ENCODE assay signal across 16 cellular contexts in genomic region chr4:54368861-54369260, GRCh38.
"Had no signal": no experiment of that assay in that cellular context is flagged by ENCODE, and none has a peak within 500 bp of the region (broad histone marks: within the 10 kb centered on the region; RNA-seq: fewer than 3 reads in every experiment).

No MANE protein-coding gene starts in this region.

- H3K4me1 ChIP-seq: breast epithelium, pancreas, vagina had no signal

- DNase-seq: activated CD4-positive, alpha-beta T cell treated with anti-CD3 and anti-CD28 coated beads, Interleukin-2, amount 50 U/mL, for 1 hour; activated CD8-positive, alpha-beta memory T cell treated with anti-CD3 and anti-CD28 coated beads for 24 hours; aorta; hypothalamus; mucosa of descending colon; naive thymus-derived CD4-positive, alpha-beta T cell; pancreas; stimulated activated CD4-positive, alpha-beta T cell treated with anti-CD3 and anti-CD28 coated beads, Interleukin-4, amount 100 ng/mL, for 24 hours; stimulated activated naive CD4-positive, alpha-beta T cell; substantia nigra; transverse colon had no signal

- H3K4me3 ChIP-seq: breast epithelium, lung, mucosa of descending colon, pancreas, transverse colon, vagina had no signal

- ATAC-seq: activated CD4-positive, CD25-positive, alpha-beta regulatory T cell treated with anti-CD3 and anti-CD28 coated beads, Interleukin-2, amount 50 U/mL, for 24 hours; mucosa of descending colon; naive thymus-derived CD4-positive, alpha-beta T cell; pancreas had no signal

- H3K36me3 Mint-ChIP-seq: naive thymus-derived CD4-positive, alpha-beta T cell had no signal

- H3K9me3 Mint-ChIP-seq: activated T-helper 1 cell treated with anti-CD3 and anti-CD28 coated beads, Interleukin-12 subunit alpha, Interleukin-12 subunit beta, Interleukin-2, Interleukin-4 antibody, amounts not matched to agents 30 ng/mL and 10 ng/mL and 1 ng/mL, durations not matched to agents 14 hours and 24 hours and 36 hours had no signal

- H3K27ac Mint-ChIP-seq: activated T-helper 1 cell treated with anti-CD3 and anti-CD28 coated beads, Interleukin-12 subunit alpha, Interleukin-12 subunit beta, Interleukin-2, Interleukin-4 antibody, amounts not matched to agents 30 ng/mL and 10 ng/mL and 1 ng/mL, durations not matched to agents 14 hours and 24 hours and 36 hours; naive thymus-derived CD4-positive, alpha-beta T cell had no signal

- H3K4me3 Mint-ChIP-seq: activated T-helper 1 cell treated with anti-CD3 and anti-CD28 coated beads, Interleukin-12 subunit alpha, Interleukin-12 subunit beta, Interleukin-2, Interleukin-4 antibody, amounts not matched to agents 30 ng/mL and 10 ng/mL and 1 ng/mL, durations not matched to agents 14 hours and 24 hours and 36 hours; naive thymus-derived CD4-positive, alpha-beta T cell had no signal

- H3K27ac ChIP-seq: breast epithelium, pancreas, vagina had no signal

- H3K27me3 ChIP-seq: breast epithelium, pancreas, transverse colon, vagina had no signal

- H3K9me3 ChIP-seq: breast epithelium, mucosa of descending colon, pancreas, transverse colon, vagina had no signal

- H3K36me3 ChIP-seq: breast epithelium, pancreas, transverse colon, vagina had no signal
